ENCODE assay signal across 24 cellular contexts in the genomic region with DNA sequence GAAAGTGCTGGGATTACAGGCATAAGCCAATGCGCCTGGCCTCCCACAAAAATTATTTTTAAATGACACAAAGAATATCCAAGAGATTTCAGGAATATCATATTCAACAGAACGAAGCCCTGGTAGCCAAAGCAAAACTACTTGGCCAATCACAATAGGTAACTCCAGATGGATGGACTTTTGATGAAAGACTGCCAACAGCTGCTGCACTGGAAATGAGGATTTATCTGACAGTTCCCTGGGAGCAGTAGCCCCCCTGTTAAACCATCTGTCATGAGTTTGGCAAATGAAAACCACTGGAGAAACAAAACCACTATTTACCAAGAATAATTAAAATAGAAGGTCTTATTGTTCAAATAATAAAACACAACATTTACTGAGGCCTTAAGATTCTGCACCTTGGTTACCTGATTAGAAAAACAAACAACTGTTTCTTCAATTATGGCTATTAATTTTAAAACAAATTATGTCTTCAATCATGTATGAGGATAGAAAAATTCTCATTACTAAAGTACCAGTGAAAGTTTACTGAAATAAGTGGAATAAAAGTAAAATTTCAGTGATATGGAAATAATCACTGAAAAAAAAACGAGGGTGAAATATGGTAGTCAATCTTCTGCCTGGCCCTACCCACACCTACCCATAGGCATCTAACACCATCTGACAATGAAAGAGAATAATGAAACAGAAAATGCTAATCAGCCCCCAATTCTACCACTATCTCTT. TPM values are rescaled to one million over a fixed set of nuclear protein-coding genes. Genes with fewer than 3 reads are reported as not detected.
DNase-seq lines count a peak whose midpoint lies in the region; ATAC-seq and TF ChIP-seq lines count a peak whose summit lies in the region.
"Had no signal": no experiment of that assay in that cellular context is flagged by ENCODE, and none has a peak within 500 bp of the region (broad histone marks: within the 10 kb centered on the region; RNA-seq: fewer than 3 reads in every experiment).

No MANE protein-coding gene starts in this region.

- TF ChIP-seq CTCF in brain (conservative IDR thresholded peaks at IDR 0.05): no peak

- DNase-seq in D341Med (ENCODE audit: low spot score) (peak; percentile 53), NCI-H146 (lab: John Stamatoyannopoulos, UW) (peak; percentile 80), NCI-H524 treated with DMSO at 0.1 percent for 48 hours (lab: John Stamatoyannopoulos, UW) (peak; percentile 93), NCI-H748 (lab: John Stamatoyannopoulos, UW; ENCODE audit: unreplicated experiment) (no peak)
- no peak for DNase-seq in effector CD4-positive, alpha-beta T cell
- DNase-seq in activated effector memory CD4-positive, alpha-beta T cell treated with Interleukin-2 at 50 U/mL for 16 hours: no peak
- DNase-seq: activated CD4-positive, alpha-beta T cell treated with anti-CD3 and anti-CD28 coated beads, Interleukin-2, amount 50 U/mL, for 4 hours; activated CD4-positive, CD25-positive, alpha-beta regulatory T cell; activated naive CD4-positive, alpha-beta T cell treated with Interleukin-2 at 50 U/mL for 16 hours; activated T-cell treated with anti-CD3 and anti-CD28 coated beads, Interleukin-2, amount 50 U/mL, for 72 hours; central memory CD4-positive, alpha-beta T cell; endodermal cell; islet precursor cell; left ventricle myocardium inferior; mesenchymal stem cell; NCI-H748 treated with DMSO at 0.1 percent for 48 hours; OCI-M1; stimulated activated naive CD8-positive, alpha-beta T cell treated with anti-CD3 and anti-CD28 coated beads, Interleukin-15, amount 100 ng/mL, for 72 hours; T-cell had no signal

- no peak for ATAC-seq in GM18868 (IDR thresholded peaks at IDR 0.05; ENCODE audit: unreplicated experiment)
- ATAC-seq: A549; activated T-cell treated with anti-CD3 and anti-CD28 coated beads, Interleukin-2, amount 50 U/mL, for 72 hours; K562; stimulated activated naive CD8-positive, alpha-beta T cell treated with anti-CD3 and anti-CD28 coated beads, Interleukin-15, amount 100 ng/mL, for 72 hours; T-cell had no signal

- peaks cover 51% of the 10 kb centered on the region for H3K36me3 Mint-ChIP-seq in brain

- H3K4me1 Mint-ChIP-seq in brain: peaks cover 6% of the 10 kb centered on the region
- H3K4me1 Mint-ChIP-seq: neural progenitor cell had no signal

- H3K9me3 Mint-ChIP-seq in brain: no peaks in the 10 kb centered on the region
- H3K9me3 Mint-ChIP-seq: activated T-cell treated with anti-CD3 and anti-CD28 coated beads, Interleukin-2, amount 50 U/mL, for 72 hours; endodermal cell; neural progenitor cell; stimulated activated naive CD8-positive, alpha-beta T cell treated with anti-CD3 and anti-CD28 coated beads, Interleukin-15, amount 100 ng/mL, for 72 hours; T-cell had no signal

- peak overlapping the region in 4 of 5 experiments; percentile 21 to 61 (median 26) for H3K27ac Mint-ChIP-seq in brain
- H3K27ac Mint-ChIP-seq: activated T-cell treated with anti-CD3 and anti-CD28 coated beads, Interleukin-2, amount 50 U/mL, for 72 hours; endodermal cell; neural progenitor cell; T-cell had no signal

- H3K27me3 Mint-ChIP-seq in brain: no peaks in the 10 kb centered on the region
- H3K27me3 Mint-ChIP-seq: stimulated activated naive CD8-positive, alpha-beta T cell treated with anti-CD3 and anti-CD28 coated beads, Interleukin-15, amount 100 ng/mL, for 72 hours; T-cell had no signal

- no peak overlapping the region for H3K4me3 Mint-ChIP-seq in brain
- H3K4me3 Mint-ChIP-seq: activated T-cell treated with anti-CD3 and anti-CD28 coated beads, Interleukin-2, amount 50 U/mL, for 72 hours; endodermal cell; neural progenitor cell; stimulated activated naive CD8-positive, alpha-beta T cell treated with anti-CD3 and anti-CD28 coated beads, Interleukin-15, amount 100 ng/mL, for 72 hours; T-cell had no signal

RNA-seq across cellular contexts. Expression of a gene that starts 34.3 kb away (rescaled TPM):
- 51.1 TPM for polyA plus RNA-seq in brain (ENCODE audit: insufficient read depth, low read depth, low replicate concordance)

Comparison
In these comparisons a context has a peak if more than half of its experiments do, and no peak if none do; other contexts are left out.
1. DNase-seq: peak in D341Med (single experiment), NCI-H146 (single experiment) and NCI-H524 treated with DMSO at 0.1 percent for 48 hours (single experiment); none in effector CD4-positive, alpha-beta T cell (single experiment), NCI-H748 (single experiment) and activated effector memory CD4-positive, alpha-beta T cell treated with Interleukin-2 at 50 U/mL for 16 hours (single experiment).